Comparison of ENCODE assay signal across 8 cellular contexts in the genomic region with DNA sequence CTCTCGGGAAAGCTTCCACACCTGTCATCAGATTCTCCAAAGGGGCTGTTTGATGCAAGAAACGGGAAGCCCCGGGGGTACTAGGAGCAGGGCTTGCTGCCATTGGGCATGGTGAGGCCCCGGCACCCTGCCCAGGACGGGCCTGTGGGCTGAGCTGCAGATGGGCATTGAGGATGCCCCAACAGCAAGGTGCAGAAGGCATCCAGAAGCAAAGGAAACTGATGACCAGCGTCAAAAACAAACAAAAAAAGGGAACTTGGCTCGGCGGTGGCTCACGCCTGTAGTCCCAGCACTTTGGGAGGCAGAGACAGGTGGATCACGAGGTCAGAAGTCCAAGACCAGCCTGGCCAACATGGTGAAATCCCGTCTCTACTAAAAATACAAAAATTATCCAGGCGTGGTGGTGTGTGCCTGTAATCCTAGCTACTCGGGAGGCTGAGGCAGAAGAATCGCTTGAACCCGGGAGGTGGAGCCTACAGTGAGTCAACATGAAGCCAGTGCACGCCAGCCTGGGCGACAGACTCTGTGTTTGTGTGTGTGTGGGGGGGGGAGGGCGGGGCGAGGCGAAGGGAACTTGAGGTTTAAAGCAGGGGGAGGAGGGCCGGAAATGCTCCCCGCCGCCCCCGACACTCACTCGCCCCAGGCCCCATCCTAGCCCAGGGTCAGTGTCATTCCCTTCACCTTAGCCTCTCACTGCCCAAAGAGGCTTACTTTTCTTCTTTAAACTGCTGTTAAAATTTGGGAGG. TPM values are rescaled to one million over a fixed set of nuclear protein-coding genes. Genes with fewer than 3 reads are reported as not detected.
A peak's percentile ranks its signal among the peaks of the same experiment; 100 is the strongest.
DNase-seq lines count a peak whose midpoint lies in the region; ATAC-seq, FAIRE-seq and TF ChIP-seq lines count a peak whose summit lies in the region.

No MANE protein-coding gene starts in this region.

- H3K27ac Mint-ChIP-seq in T-helper 2 cell treated with Interferon-gamma antibody and Interleukin-4, amounts not matched to agents 5 μg/mL and 100 μg/mL, for 36 hours = peak overlapping the region; percentile 94

- BruUV-seq in GM12878 (replicated peaks; lab: Mats Ljungman, UMichigan) = no TSS peak

- no peak for TF ChIP-seq RAD21 in GM12878 (IDR thresholded peaks at IDR 0.05; ENCODE audit: insufficient read depth, low read depth, low read length)

- POLR2A ChIA-PET in GM12878 (lab: Charles Lee) = interaction anchor here (0.6 to 4.2 kb wide), 15 partner anchors 21 to 318 kb away, joined by 3 to 42 read pairs (median 4); a partner anchor contains a TSS

- peak; percentile 83 for DNase-seq in GM13976 (ENCODE audit: low spot score)
- DNase-seq in T-helper 2 cell treated with Interferon-gamma antibody and Interleukin-4, amounts not matched to agents 5 μg/mL and 100 μg/mL, for 36 hours (ENCODE audit: low spot score) = peak; percentile 74
- DNase-seq in GM12878 (ENCODE audit: low read depth, low spot score) = no peak
- no peak for DNase-seq in uterus

- H3K27ac ChIP-seq in GM12878 (ENCODE audit: control insufficient read depth, insufficient read depth) = peak overlapping the region; percentile 94
- no peak overlapping the region for H3K27ac ChIP-seq in muscle layer of duodenum (ENCODE audit: low read length)
- no peak overlapping the region for H3K27ac ChIP-seq in stomach smooth muscle (ENCODE audit: low read length)
- peak overlapping the region in 1 of 2 donors; percentile 14 for H3K27ac ChIP-seq in uterus

- H2AFZ ChIP-seq in GM12878 (ENCODE audit: control insufficient read depth, low read depth, low read length) = peak overlapping the region; percentile 69

- in situ Hi-C loops in GM13976 (cut with MboI; ENCODE audit: low sequenced_read_pairs, unreplicated experiment) (no loop called here), GM12878 (cut with MboI) (no loop called here)

- no peaks in the 10 kb centered on the region for H3K27me3 Mint-ChIP-seq in T-helper 2 cell treated with Interferon-gamma antibody and Interleukin-4, amounts not matched to agents 5 μg/mL and 100 μg/mL, for 36 hours (ENCODE audit: low read depth)

- TF ChIP-seq POLR2A in GM12878 (IDR thresholded peaks at IDR 0.05; ENCODE audit: low read depth, low read length) (no peak), uterus (IDR thresholded peaks at IDR 0.05) (no peak)

- H3K27me3 ChIP-seq in GM12878 (replicated peaks in 1 of 2; ENCODE audit: control insufficient read depth in 2 of 2, insufficient read depth in 2 of 2, low read length in 1 of 2) (no peaks in the 10 kb centered on the region), muscle layer of duodenum (ENCODE audit: low read depth, low read length) (no peaks in the 10 kb centered on the region), stomach smooth muscle (ENCODE audit: control insufficient read depth in 1 of 2, insufficient read depth in 2 of 2, low read length in 2 of 2) (no peaks in the 10 kb centered on the region), uterus (no peaks in the 10 kb centered on the region)

- H3K9ac ChIP-seq in GM12878 (ENCODE audit: control insufficient read depth, insufficient read depth, low read length) (peak overlapping the region; percentile 86), stomach smooth muscle (ENCODE audit: low read length in 2 of 2) (peak overlapping the region; percentile 36 to 51)

- peak overlapping the region; percentile 97 for H3K4me2 ChIP-seq in GM12878 (ENCODE audit: control insufficient read depth, insufficient read depth)

- ATAC-seq in GM12878 = peak; percentile 39
- no peak for ATAC-seq in HG02623 (IDR thresholded peaks at IDR 0.05; ENCODE audit: unreplicated experiment)
- ATAC-seq in HG03565 (IDR thresholded peaks at IDR 0.05; ENCODE audit: unreplicated experiment) = no peak

- peaks cover 62% of the 10 kb centered on the region for H3K79me2 ChIP-seq in GM12878 (ENCODE audit: control insufficient read depth, insufficient read depth, low read length)

- CTCF ChIA-PET in GM12878 (lab: Yijun Ruan, JAX) = interaction anchor here (0.7 to 2.3 kb wide), 12 partner anchors 18 to 276 kb away, joined by 3 to 11 read pairs (median 4); a partner anchor contains a TSS

- TF ChIP-seq EP300 in GM12878 (IDR thresholded peaks at IDR 0.05; ENCODE audit: borderline replicate concordance in 1 of 2, control insufficient read depth in 1 of 2, low read depth in 2 of 2, low read length in 2 of 2) = no peak

- H3K36me3 Mint-ChIP-seq in T-helper 2 cell treated with Interferon-gamma antibody and Interleukin-4, amounts not matched to agents 5 μg/mL and 100 μg/mL, for 36 hours (ENCODE audit: low read depth) = peaks cover 62% of the 10 kb centered on the region

- intact Hi-C loops in GM12878 (cut with micrococcal nuclease; ENCODE audit: unreplicated experiment) (no loop called here), uterus (cut with DNase I; ENCODE audit: low total_unique reads) (no loop called here)

- H3K4me3 ChIP-seq in GM12878 (peak overlapping the region; percentile 91), muscle layer of duodenum (ENCODE audit: low read depth in 1 of 2, low read length in 2 of 2) (peak overlapping the region; percentile 37 to 61), stomach smooth muscle (ENCODE audit: low read length in 2 of 2) (peak overlapping the region; percentile 35 to 67), uterus (peak overlapping the region in 1 of 2 donors; percentile 2)

- TF ChIP-seq CTCF in GM13976 (IDR thresholded peaks at IDR 0.05; ENCODE audit: borderline replicate concordance, control extremely low read depth, extremely low read depth, insufficient read depth, missing control alignments) (no peak), GM12878 (IDR thresholded peaks at IDR 0.05 in 2 of 3, conservative IDR thresholded peaks at IDR 0.05 in 1 of 3; ENCODE audit: control insufficient read depth in 2 of 3, extremely low read depth in 1 of 3, insufficient read depth in 1 of 3, low read depth in 3 of 3, low read length in 3 of 3) (no peak), uterus (IDR thresholded peaks at IDR 0.05) (no peak)

- H3K9me3 ChIP-seq in GM12878 (replicated peaks; ENCODE audit: control insufficient read depth, insufficient read depth, low read length) = no peaks in the 10 kb centered on the region
- no peaks in the 10 kb centered on the region for H3K9me3 ChIP-seq in muscle layer of duodenum (ENCODE audit: control insufficient read depth in 1 of 2, low read length in 2 of 2)
- no peaks in the 10 kb centered on the region for H3K9me3 ChIP-seq in stomach smooth muscle (ENCODE audit: control insufficient read depth in 2 of 2, low read length in 2 of 2)
- no peaks in the 10 kb centered on the region for H3K9me3 ChIP-seq in uterus

- peaks cover 48% of the 10 kb centered on the region for H3K4me1 Mint-ChIP-seq in T-helper 2 cell treated with Interferon-gamma antibody and Interleukin-4, amounts not matched to agents 5 μg/mL and 100 μg/mL, for 36 hours (ENCODE audit: low read depth)

- peaks cover 26% of the 10 kb centered on the region for H3K4me1 ChIP-seq in GM12878 (ENCODE audit: control insufficient read depth, insufficient read depth, low read length)
- H3K4me1 ChIP-seq in muscle layer of duodenum (ENCODE audit: control insufficient read depth in 1 of 2, insufficient read depth in 2 of 2, low read length in 2 of 2) = peaks cover 0 to 22% of the 10 kb centered on the region in 2 donors
- peaks cover 25% of the 10 kb centered on the region for H3K4me1 ChIP-seq in stomach smooth muscle (ENCODE audit: control insufficient read depth, insufficient read depth, low read length)
- peaks cover 0 to 10% of the 10 kb centered on the region in 2 donors for H3K4me1 ChIP-seq in uterus

- H3K9me3 Mint-ChIP-seq in T-helper 2 cell treated with Interferon-gamma antibody and Interleukin-4, amounts not matched to agents 5 μg/mL and 100 μg/mL, for 36 hours = no peaks in the 10 kb centered on the region

- SMC1A ChIA-PET in GM12878 (lab: Charles Lee; ENCODE audit: uncharacterized antibody, unreplicated experiment) = interaction anchor here (0.7 to 2.1 kb wide), 8 partner anchors 26 to 82 kb away, joined by 3 to 6 read pairs (median 4); no protein-coding TSS in a partner anchor

- peak overlapping the region; percentile 92 for H3K4me3 Mint-ChIP-seq in T-helper 2 cell treated with Interferon-gamma antibody and Interleukin-4, amounts not matched to agents 5 μg/mL and 100 μg/mL, for 36 hours

- H3K36me3 ChIP-seq in GM12878 (ENCODE audit: control insufficient read depth in 2 of 2, insufficient read depth in 2 of 2, low read length in 1 of 2) (peaks cover 0 to 11% of the 10 kb centered on the region in 2 experiments; a peak in 3 of 4 replicates), muscle layer of duodenum (ENCODE audit: control insufficient read depth in 1 of 2, insufficient read depth in 2 of 2, low read length in 2 of 2) (peaks cover 14 to 30% of the 10 kb centered on the region in 2 donors), stomach smooth muscle (ENCODE audit: control insufficient read depth in 2 of 2, insufficient read depth in 2 of 2, low read length in 2 of 2) (peaks cover 25 to 26% of the 10 kb centered on the region in 2 donors), uterus (no peaks in the 10 kb centered on the region)

- no peaks in the 10 kb centered on the region for H4K20me1 ChIP-seq in GM12878 (ENCODE audit: control insufficient read depth, insufficient read depth)

- RAD21 ChIA-PET in GM12878 (lab: Charles Lee; ENCODE audit: unreplicated experiment) = interaction anchor here (0.6 to 3.8 kb wide), 6 partner anchors 39 to 294 kb away, joined by 3 to 23 read pairs (median 4); a partner anchor contains a TSS

- WGBS in GM12878 (ENCODE audit: insufficient coverage, insufficient replicate concordance, low lambda C conversion rate, missing lambda C conversion rate) = under 1% methylated on average over 18 of the region's 25 CpGs

- peak; percentile 13 for FAIRE-seq in GM12878 (lab: Jason Lieb, UNC)

RNA-seq across cellular contexts. Expression of a gene that starts 1.7 kb away (rescaled TPM):
- total RNA-seq in GM12878 (2013; cell fraction: nucleolus; rRNA removed) = 116 and 138 TPM in 2 replicates
- 247 and 261 TPM in 2 replicates for total RNA-seq in GM12878 (2014; rRNA removed)
- 75.5 and 81.3 TPM in 2 replicates for total RNA-seq in GM12878 (2014; rRNA removed; fragmentation: Illumina TruSeq; extraction: Trizol)
- total RNA-seq in GM12878 (2021) = 251 and 259 TPM in 2 replicates
- 48.8 TPM for polyA plus RNA-seq in GM12878 (2011; ENCODE audit: low read depth)
- 40.7 and 103 TPM in 2 replicates for polyA plus RNA-seq in GM12878 (2011; rRNA removed)
- 157 and 273 TPM in 2 replicates for polyA plus RNA-seq in GM12878 (2011; cell fraction: cytosol; rRNA removed)
- 564 and 586 TPM in 2 replicates for polyA plus RNA-seq in GM12878 (2011; cell fraction: nucleus; rRNA removed)
- polyA plus RNA-seq in GM12878 (2012) = 167 and 191 TPM in 2 replicates
- polyA plus RNA-seq in GM12878 (2014; fragmentation: Illumina TruSeq; extraction: Trizol) = 5.9 and 58.2 TPM in 2 replicates
- polyA plus RNA-seq in GM12878 (2014; fragmentation: Nextera tagmentation; extraction: Ambion mirVana) = 1 to 10 TPM; 1.1 to 5.0 TPM
- polyA plus RNA-seq in GM12878 (2014; rRNA removed) = 290 and 364 TPM in 2 replicates
- polyA plus RNA-seq in GM12878 (2016; fragmentation: Nextera tagmentation; extraction: Ambion mirVana) = 100 to 1,000 TPM; 307 to 339 TPM
- polyA minus RNA-seq in GM12878 (2011; rRNA and poly(A)+ RNA removed) = 24.1 and 63.2 TPM in 2 replicates
- 44.1 and 64.9 TPM in 2 replicates for polyA minus RNA-seq in GM12878 (2011; cell fraction: cytosol; rRNA and poly(A)+ RNA removed)
- 154 and 220 TPM in 2 replicates for polyA minus RNA-seq in GM12878 (2011; cell fraction: nucleus; rRNA and poly(A)+ RNA removed)
- total RNA-seq in uterus = 10 to 100 TPM in 3 of 4 donors, 1 to 10 TPM in 1; 3.8 to 23.2 (median 11.8) TPM

RNA-seq across cellular contexts. Expression of a gene that starts 39.9 kb away (rescaled TPM):
- total RNA-seq in GM12878 (2013; cell fraction: nucleolus; rRNA removed) = 194 and 198 TPM in 2 replicates
- total RNA-seq in GM12878 (2014; rRNA removed) (28.6 and 33.2 TPM in 2 replicates), GM12878 (2014; rRNA removed; fragmentation: Illumina TruSeq; extraction: Trizol) (30.8 and 32.8 TPM in 2 replicates), GM12878 (2021) (40.0 and 45.3 TPM in 2 replicates), uterus (10 to 100 TPM; 14.1 to 60.9 (median 27.9) TPM)
- 35.0 TPM for polyA plus RNA-seq in GM12878 (2011; ENCODE audit: low read depth)
- polyA plus RNA-seq in GM12878 (2011; rRNA removed) (43.0 and 50.5 TPM in 2 replicates), GM12878 (2014; fragmentation: Illumina TruSeq; extraction: Trizol) (49.5 and 51.2 TPM in 2 replicates), GM12878 (2014; fragmentation: Nextera tagmentation; extraction: Ambion mirVana) (10 to 100 TPM; 13.3 to 15.6 TPM), GM12878 (2014; rRNA removed) (39.7 and 42.7 TPM in 2 replicates), GM12878 (2016; fragmentation: Nextera tagmentation; extraction: Ambion mirVana) (10 to 100 TPM; 50.0 to 54.1 TPM)
- polyA plus RNA-seq in GM12878 (2011; cell fraction: cytosol; rRNA removed) = 39.3 and 41.7 TPM in 2 replicates
- polyA plus RNA-seq in GM12878 (2011; cell fraction: nucleus; rRNA removed) = 88.9 and 97.6 TPM in 2 replicates
- polyA plus RNA-seq in GM12878 (2012) = 38.9 and 44.0 TPM in 2 replicates
- 38.4 and 42.4 TPM in 2 replicates for polyA minus RNA-seq in GM12878 (2011; rRNA and poly(A)+ RNA removed)
- 9.0 and 20.6 TPM in 2 replicates for polyA minus RNA-seq in GM12878 (2011; cell fraction: cytosol; rRNA and poly(A)+ RNA removed)
- polyA minus RNA-seq in GM12878 (2011; cell fraction: nucleus; rRNA and poly(A)+ RNA removed) = 27.2 and 43.3 TPM in 2 replicates

Comparison
In these comparisons a context has a peak if more than half of its experiments do, and no peak if none do; other contexts are left out.
1. DNase-seq: peak in GM13976 (single experiment) and T-helper 2 cell treated with Interferon-gamma antibody and Interleukin-4, amounts not matched to agents 5 μg/mL and 100 μg/mL, for 36 hours (single experiment); none in GM12878 (single experiment) and uterus (0 of 2).